ENCODE assay signal across 18 cellular contexts in genomic region chr5:113909782-113910181, GRCh38.
DNase-seq lines count a peak whose midpoint lies in the region; ATAC-seq, FAIRE-seq and TF ChIP-seq lines count a peak whose summit lies in the region.
"Had no signal": no experiment of that assay in that cellular context is flagged by ENCODE, and none has a peak within 500 bp of the region (broad histone marks: within the 10 kb centered on the region; RNA-seq: fewer than 3 reads in every experiment).

No MANE protein-coding gene starts in this region.

- H3K27ac ChIP-seq in cardiac muscle cell (peak overlapping the region; percentile 73), heart left ventricle (no peak overlapping the region), colonic mucosa (no peak overlapping the region)
- H3K27ac ChIP-seq: A549, C4-2B, HL-60 had no signal

- no peaks in the 10 kb centered on the region for H3K27me3 ChIP-seq in cardiac muscle cell
- H3K27me3 ChIP-seq in heart left ventricle = no peaks in the 10 kb centered on the region
- H3K27me3 ChIP-seq in colonic mucosa = no peaks in the 10 kb centered on the region
- H3K27me3 ChIP-seq: BE2C had no signal

- no peaks in the 10 kb centered on the region for H3K9me3 ChIP-seq in cardiac muscle cell (ENCODE audit: low read depth)
- no peaks in the 10 kb centered on the region for H3K9me3 ChIP-seq in heart left ventricle
- no peaks in the 10 kb centered on the region for H3K9me3 ChIP-seq in colonic mucosa
- H3K9me3 ChIP-seq: A549, BE2C, HAP-1 had no signal

- no peak for TF ChIP-seq CTCF in cardiac muscle cell (IDR thresholded peaks at IDR 0.05; ENCODE audit: low read depth, low read length)
- no peak for TF ChIP-seq CTCF in heart left ventricle (IDR thresholded peaks at IDR 0.05)
- no peak for TF ChIP-seq CTCF in colonic mucosa (IDR thresholded peaks at IDR 0.05)

- H3K36me3 ChIP-seq in cardiac muscle cell (no peaks in the 10 kb centered on the region), heart left ventricle (no peaks in the 10 kb centered on the region), colonic mucosa (no peaks in the 10 kb centered on the region)
- H3K36me3 ChIP-seq: BE2C, HAP-1 had no signal

- H3K4me1 ChIP-seq in cardiac muscle cell (ENCODE audit: low read depth) (peaks cover 12% of the 10 kb centered on the region), heart left ventricle (no peaks in the 10 kb centered on the region), colonic mucosa (no peaks in the 10 kb centered on the region)
- H3K4me1 ChIP-seq: A549, BE2C, HAP-1 had no signal

- ATAC-seq in heart left ventricle = no peak
- ATAC-seq: A549 had no signal

- DNase-seq in cardiac muscle cell (ENCODE audit: low read depth in 1 of 2, low spot score in 1 of 2) (peak in 1 of 2 donors; percentile 36), heart left ventricle (no peak), NCI-H146 (lab: John Stamatoyannopoulos, UW) (peak; percentile 99), SK-N-DZ (ENCODE audit: low spot score) (peak; percentile 79), urothelium cell line (ENCODE audit: low spot score) (no peak), SIG-M5 treated with dmso at 0.1 percent for 504 hours (lab: John Stamatoyannopoulos, UW; ENCODE audit: unreplicated experiment) (no peak), colonic mucosa (no peak)
- DNase-seq: BE2C; CD4-positive, alpha-beta memory T cell; DMS153; GF-D8 had no signal

- FAIRE-seq in urothelium cell line (lab: Jason Lieb, UNC) = no peak
- FAIRE-seq: A549, D721Med, GM19239, H1 had no signal

- WGBS in heart left ventricle, 4 donors = 34 to 42% (median 38%) methylated on average over 6 of the region's 6 CpGs

- no peak overlapping the region for H3K9ac ChIP-seq in colonic mucosa (ENCODE audit: low read depth in 2 of 2, low read length in 2 of 2)

- TF ChIP-seq POLR2A in heart left ventricle (IDR thresholded peaks at IDR 0.05) = no peak

- intact Hi-C loops in heart left ventricle (cut with DNase I) (no loop called here), colonic mucosa (cut with DNase I) (no loop called here)

- H3K4me3 ChIP-seq in cardiac muscle cell (no peak overlapping the region), heart left ventricle (no peak overlapping the region), colonic mucosa (no peak overlapping the region)
- H3K4me3 ChIP-seq: A549, HAP-1 had no signal

Comparison
In these comparisons a context has a peak if more than half of its experiments do, and no peak if none do; other contexts are left out.
1. DNase-seq: peak in NCI-H146 (single experiment) and SK-N-DZ (single experiment); none in heart left ventricle (0 of 5), urothelium cell line (single experiment), SIG-M5 treated with dmso at 0.1 percent for 504 hours (single experiment) and colonic mucosa (single experiment).